In genomic region chr16:10605636-10606035, GRCh38 we compare ENCODE assay signal across 35 cellular contexts. TPM values are rescaled to one million over a fixed set of nuclear protein-coding genes. Genes with fewer than 3 reads are reported as not detected.
"Had no signal": no experiment of that assay in that cellular context is flagged by ENCODE, and none has a peak within 500 bp of the region (broad histone marks: within the 10 kb centered on the region; RNA-seq: fewer than 3 reads in every experiment).

No MANE protein-coding gene starts in this region.

- H3K27me3 ChIP-seq: adrenal gland, ascending aorta, body of pancreas, brain microvascular endothelial cell, breast epithelium, cardiac muscle cell had no signal

- ATAC-seq: activated naive CD4-positive, alpha-beta T cell treated with anti-CD3 and anti-CD28 coated beads, Interleukin-2, amount 50 U/mL, for 72 hours; activated naive CD8-positive, alpha-beta T cell treated with anti-CD3 and anti-CD28 coated beads, Interleukin-2, amount 50 U/mL, for 24 hours; activated T-cell treated with anti-CD3 and anti-CD28 coated beads, Interleukin-2, amount 50 U/mL, for 4 hours; activated T-cell treated with anti-CD3 and anti-CD28 coated beads, Interleukin-2, amount 50 U/mL, for 72 hours; activated T-helper 17 cell treated with anti-CD3 and anti-CD28 coated beads, Interleukin-2, amount 50 U/mL, for 72 hours; body of pancreas had no signal

- H3K4me3 ChIP-seq: adrenal gland, ascending aorta, body of pancreas, breast epithelium, cardiac muscle cell had no signal

- H3K36me3 ChIP-seq: adrenal gland, ascending aorta, brain microvascular endothelial cell, breast epithelium, cardiac muscle cell had no signal

- DNase-seq: activated effector memory CD4-positive, alpha-beta T cell treated with anti-CD3 and anti-CD28 coated beads, Interleukin-2, amount 50 U/mL, for 16 hours; activated effector memory CD4-positive, alpha-beta T cell treated with Interleukin-2 at 50 U/mL for 16 hours; activated gamma-delta T cell; activated gamma-delta T cell treated with Interleukin-2 at 50 U/mL for 16 hours; activated naive CD4-positive, alpha-beta T cell; activated naive CD4-positive, alpha-beta T cell treated with anti-CD3 and anti-CD28 coated beads for 36 hours; activated naive CD4-positive, alpha-beta T cell treated with anti-CD3 and anti-CD28 coated beads, Interleukin-2, amount 10 ng/mL, durations not matched to agents 7 days and 5 days; activated naive CD4-positive, alpha-beta T cell treated with anti-CD3 and anti-CD28 coated beads, Interleukin-2, amount 50 U/mL, for 16 hours; activated naive CD4-positive, alpha-beta T cell treated with Interleukin-2 at 50 U/mL for 16 hours; activated naive CD8-positive, alpha-beta T cell treated with anti-CD3 and anti-CD28 coated beads for 36 hours; activated naive CD8-positive, alpha-beta T cell treated with anti-CD3 and anti-CD28 coated beads, Interleukin-2, amount 10 ng/mL, durations not matched to agents 7 days and 5 days; activated naive CD8-positive, alpha-beta T cell treated with anti-CD3 and anti-CD28 coated beads, Interleukin-2, amount 50 U/mL, for 24 hours; activated T-cell treated with anti-CD3 and anti-CD28 coated beads, Interleukin-2, amount 50 U/mL, for 1 hour; activated T-cell treated with anti-CD3 and anti-CD28 coated beads, Interleukin-2, amount 50 U/mL, for 24 hours; activated T-cell treated with anti-CD3 and anti-CD28 coated beads, Interleukin-2, amount 50 U/mL, for 4 hours; activated T-cell treated with anti-CD3 and anti-CD28 coated beads, Interleukin-2, amount 50 U/mL, for 48 hours; activated T-cell treated with anti-CD3 and anti-CD28 coated beads, Interleukin-2, amount 50 U/mL, for 72 hours; adrenal gland; amniotic stem cell; amygdala; anterior cingulate cortex; aorta; body of pancreas; brain microvascular endothelial cell; caudate nucleus; central memory CD4-positive, alpha-beta T cell; cerebellar nuclear complex had no signal

- H3K9me3 ChIP-seq: adrenal gland, ascending aorta, body of pancreas, breast epithelium had no signal

- H3K4me1 ChIP-seq: adrenal gland, ascending aorta, body of pancreas had no signal

- H3K27ac ChIP-seq: adrenal gland, ascending aorta, body of pancreas, brain microvascular endothelial cell, breast epithelium, cardiac muscle cell had no signal

- FAIRE-seq: astrocyte, bronchial epithelial cell had no signal

RNA-seq across cellular contexts. Expression of gene EMP2, which starts 25.2 kb away (rescaled TPM):
- total RNA-seq: activated naive CD4-positive, alpha-beta T cell treated with anti-CD3 and anti-CD28 coated beads for 36 hours; activated naive CD4-positive, alpha-beta T cell treated with anti-CD3 and anti-CD28 coated beads, Interleukin-2, amount 50 U/mL, for 72 hours; activated naive CD8-positive, alpha-beta T cell treated with anti-CD3 and anti-CD28 coated beads for 36 hours; activated naive CD8-positive, alpha-beta T cell treated with anti-CD3 and anti-CD28 coated beads, Interleukin-2, amount 10 ng/mL, durations not matched to agents 7 days and 5 days; activated T-helper 1 cell treated with anti-CD3 and anti-CD28 coated beads, Interleukin-12 subunit alpha, Interleukin-12 subunit beta, Interleukin-2, Interleukin-4 antibody, amounts not matched to agents 30 ng/mL and 10 ng/mL and 1 ng/mL, durations not matched to agents 14 hours and 24 hours and 36 hours had no signal
